1 cellular context compared by ENCODE assay signal in the genomic region with DNA sequence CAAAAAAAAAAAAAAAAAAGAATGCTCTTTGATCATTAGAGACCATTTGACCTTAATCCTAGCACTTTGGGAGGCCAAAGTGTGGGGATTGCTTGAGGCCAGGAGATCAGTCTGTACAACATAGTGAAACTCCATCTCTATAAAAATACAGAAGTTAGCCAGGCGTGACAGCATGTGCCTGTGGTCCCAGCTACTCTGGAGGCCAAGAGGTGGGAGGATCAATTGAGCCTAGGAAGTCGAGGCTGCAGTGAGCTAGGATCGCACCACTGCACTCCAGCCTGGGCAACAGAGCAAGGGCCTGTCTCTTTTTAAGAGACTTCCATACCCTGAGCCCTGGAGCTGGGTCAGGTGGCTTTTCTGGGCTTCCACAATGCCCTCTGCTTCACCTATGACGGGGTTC.
A peak's percentile ranks its signal among the peaks of the same experiment; 100 is the strongest.
TF ChIP-seq lines count a peak whose summit lies in the region.

No MANE protein-coding gene starts in this region.

TF ChIP-seq in HepG2, 621 proteins besides CTCF, POLR2A, EP300 and RAD21:
- TF ChIP-seq ZNF362 (CRISPR knock-in tag; IDR thresholded peaks at IDR 0.05; ENCODE audit: borderline replicate concordance) (0 out of 2 replicates have a peak, but pooled peaks have one; percentile 24), ZNF441 (CRISPR knock-in tag; IDR thresholded peaks at IDR 0.05; ENCODE audit: borderline replicate concordance) (peak; percentile 84; the same call in 1 of the 2 replicates), ZNF207 (IDR thresholded peaks at IDR 0.05; ENCODE audit: borderline replicate concordance) (no peak)
- TF ChIP-seq, protein P1, sequence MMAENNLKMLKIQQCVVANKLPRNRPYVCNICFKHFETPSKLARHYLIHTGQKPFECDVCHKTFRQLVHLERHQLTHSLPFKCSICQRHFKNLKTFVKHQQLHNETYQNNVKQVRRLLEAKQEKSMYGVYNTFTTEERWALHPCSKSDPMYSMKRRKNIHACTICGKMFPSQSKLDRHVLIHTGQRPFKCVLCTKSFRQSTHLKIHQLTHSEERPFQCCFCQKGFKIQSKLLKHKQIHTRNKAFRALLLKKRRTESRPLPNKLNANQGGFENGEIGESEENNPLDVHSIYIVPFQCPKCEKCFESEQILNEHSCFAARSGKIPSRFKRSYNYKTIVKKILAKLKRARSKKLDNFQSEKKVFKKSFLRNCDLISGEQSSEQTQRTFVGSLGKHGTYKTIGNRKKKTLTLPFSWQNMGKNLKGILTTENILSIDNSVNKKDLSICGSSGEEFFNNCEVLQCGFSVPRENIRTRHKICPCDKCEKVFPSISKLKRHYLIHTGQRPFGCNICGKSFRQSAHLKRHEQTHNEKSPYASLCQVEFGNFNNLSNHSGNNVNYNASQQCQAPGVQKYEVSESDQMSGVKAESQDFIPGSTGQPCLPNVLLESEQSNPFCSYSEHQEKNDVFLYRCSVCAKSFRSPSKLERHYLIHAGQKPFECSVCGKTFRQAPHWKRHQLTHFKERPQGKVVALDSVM (CRISPR knock-in tag; IDR thresholded peaks at IDR 0.05): peak; percentile 62; the same call in 1 of the 2 replicates
